In genomic region chr2:3421053-3421452, GRCh38 we compare ENCODE assay signal across 15 cellular contexts. TPM values are rescaled to one million over a fixed set of nuclear protein-coding genes. Genes with fewer than 3 reads are reported as not detected.
DNase-seq lines count a peak whose midpoint lies in the region; ATAC-seq and TF ChIP-seq lines count a peak whose summit lies in the region.
"Had no signal": no experiment of that assay in that cellular context is flagged by ENCODE, and none has a peak within 500 bp of the region (broad histone marks: within the 10 kb centered on the region; RNA-seq: fewer than 3 reads in every experiment).

No MANE protein-coding gene starts in this region.

- peaks cover 0 to 77% (median 51%) of the 10 kb centered on the region in 9 donors for H3K36me3 ChIP-seq in heart left ventricle
- H3K36me3 ChIP-seq in left ventricle myocardium inferior, result peaks cover 49% of the 10 kb centered on the region
- peaks cover 37 to 58% of the 10 kb centered on the region in 2 donors for H3K36me3 ChIP-seq in ascending aorta

- TF ChIP-seq CTCF in heart left ventricle (IDR thresholded peaks at IDR 0.05) (no peak), left ventricle myocardium inferior (IDR thresholded peaks at IDR 0.05; ENCODE audit: borderline replicate concordance) (no peak), brain (conservative IDR thresholded peaks at IDR 0.05) (no peak), ascending aorta (IDR thresholded peaks at IDR 0.05) (no peak)

- H3K27ac Mint-ChIP-seq in brain, result peak overlapping the region; percentile 42 to 99 (median 81)
- H3K27ac Mint-ChIP-seq: CD4-positive, CD25-positive, alpha-beta regulatory T cell had no signal

- no peak overlapping the region for H3K27ac ChIP-seq in heart left ventricle
- no peak overlapping the region for H3K27ac ChIP-seq in left ventricle myocardium inferior (replicated peaks)
- no peak overlapping the region for H3K27ac ChIP-seq in ascending aorta

- H3K9me3 Mint-ChIP-seq in brain, result peaks cover 0 to 3% (median 0%) of the 10 kb centered on the region in 5 experiments
- H3K9me3 Mint-ChIP-seq: CD4-positive, CD25-positive, alpha-beta regulatory T cell had no signal

- H3K9me3 ChIP-seq in heart left ventricle (no peaks in the 10 kb centered on the region), left ventricle myocardium inferior (replicated peaks) (no peaks in the 10 kb centered on the region), ascending aorta (no peaks in the 10 kb centered on the region)
- H3K9me3 ChIP-seq: HAP-1 had no signal

- H3K4me3 ChIP-seq in heart left ventricle, result no peak overlapping the region
- no peak overlapping the region for H3K4me3 ChIP-seq in left ventricle myocardium inferior
- no peak overlapping the region for H3K4me3 ChIP-seq in ascending aorta
- H3K4me3 ChIP-seq: HAP-1 had no signal

- peaks cover 39% of the 10 kb centered on the region for H3K4me1 Mint-ChIP-seq in brain

- DNase-seq in heart left ventricle (no peak), left ventricle myocardium inferior (no peak), left ventricle myocardium superior (no peak), T-helper 1 cell (no peak), ascending aorta (ENCODE audit: low spot score in 2 of 2) (no peak)
- no peak for DNase-seq in stimulated activated CD4-positive, alpha-beta T cell treated with anti-CD3 and anti-CD28 coated beads, Interleukin-12 subunit alpha, Interleukin-12 subunit beta, amount 100 ng/mL, for 4 hours
- DNase-seq: CD4-positive, CD25-positive, alpha-beta regulatory T cell; EL; NCI-H2029 treated with DMSO at 0.1 percent for 48 hours; NCI-H510A treated with DMSO at 0.1 percent for 48 hours; NCI-H82; PC-3 had no signal

- ATAC-seq in heart left ventricle (peak in 3 of 4 donors; percentile 75 to 77 (median 77)), left ventricle myocardium superior (peak; percentile 86), GM18517 (IDR thresholded peaks at IDR 0.05; ENCODE audit: unreplicated experiment) (no peak)
- ATAC-seq: PC-3 had no signal

- H3K4me3 Mint-ChIP-seq in brain, result peak overlapping the region in 1 of 5 experiments; percentile 27
- H3K4me3 Mint-ChIP-seq: CD4-positive, CD25-positive, alpha-beta regulatory T cell had no signal

- TF ChIP-seq POLR2A in heart left ventricle (IDR thresholded peaks at IDR 0.05), result no peak

- peaks cover 58% of the 10 kb centered on the region for H3K36me3 Mint-ChIP-seq in brain

- 51 to 67% (median 55%) methylated on average over 6 of the region's 6 CpGs for WGBS in heart left ventricle, 4 donors

- H3K27me3 ChIP-seq in heart left ventricle, result no peaks in the 10 kb centered on the region
- no peaks in the 10 kb centered on the region for H3K27me3 ChIP-seq in left ventricle myocardium inferior (ENCODE audit: low read depth)
- no peaks in the 10 kb centered on the region for H3K27me3 ChIP-seq in ascending aorta

- H3K4me1 ChIP-seq in heart left ventricle (peaks cover 0 to 11% (median 0%) of the 10 kb centered on the region in 12 donors), left ventricle myocardium inferior (peaks cover 15% of the 10 kb centered on the region), ascending aorta (no peaks in the 10 kb centered on the region)
- H3K4me1 ChIP-seq: HAP-1 had no signal

- no peaks in the 10 kb centered on the region for H3K27me3 Mint-ChIP-seq in brain
- H3K27me3 Mint-ChIP-seq: CD4-positive, CD25-positive, alpha-beta regulatory T cell had no signal

- intact Hi-C loops in heart left ventricle (cut with DNase I) (loop anchor here in 9 of 10 donors (5.0 to 10.0 kb wide), 5 partner anchors 36 to 234 kb away; partner anchors contain the start of gene ALLC (in 5 of the 9)), left ventricle myocardium inferior (cut with micrococcal nuclease) (no loop called here), left ventricle myocardium superior (cut with micrococcal nuclease) (loop anchor here (10.0 kb wide), 1 partner anchor 234 kb away; the partner anchor contains the start of gene ALLC), ascending aorta (cut with DNase I) (no loop called here)

RNA-seq across cellular contexts. Expression of gene TRAPPC12, which starts 41.6 kb away (rescaled TPM):
- total RNA-seq in heart left ventricle (100 to 1,000 TPM in 2 of 9 donors, 10 to 100 TPM in 7; 72.3 to 111 (median 88.2) TPM), left ventricle myocardium inferior (127 TPM), left ventricle myocardium superior (105 TPM), ascending aorta (94.0 TPM)
- polyA plus RNA-seq in heart left ventricle (100 to 1,000 TPM in 1 of 2 donors, 10 to 100 TPM in 1; 70.3 to 142 TPM), brain (ENCODE audit: insufficient read depth, low read depth, low replicate concordance) (79.4 TPM)

RNA-seq across cellular contexts. Expression of gene EIPR1, which starts 43.4 kb away (rescaled TPM):
- total RNA-seq in heart left ventricle, result 10 to 100 TPM in 8 of 9 donors, 1 to 10 TPM in 1; 8.4 to 20.6 (median 13.3) TPM
- 10 to 100 TPM in 1 of 2 donors, 1 to 10 TPM in 1; 7.9 to 26.1 TPM for polyA plus RNA-seq in heart left ventricle
- 12.2 TPM for total RNA-seq in left ventricle myocardium inferior
- 47.6 TPM for polyA plus RNA-seq in brain (ENCODE audit: insufficient read depth, low read depth, low replicate concordance)
- 9.6 TPM for total RNA-seq in left ventricle myocardium superior
- 14.5 TPM for total RNA-seq in ascending aorta

Comparison
In these comparisons a context has a peak if more than half of its experiments do, and no peak if none do; other contexts are left out.
1. intact Hi-C loops: an anchor here in heart left ventricle (5.0 to 10.0 kb wide) and left ventricle myocardium superior (10.0 kb wide); none called in left ventricle myocardium inferior and ascending aorta.